In genomic region chr20:25314497-25315417, GRCh38 we compare ENCODE assay signal across 17 cellular contexts.
A peak's percentile ranks its signal among the peaks of the same experiment; 100 is the strongest.
DNase-seq lines count a peak whose midpoint lies in the region; ATAC-seq, FAIRE-seq and TF ChIP-seq lines count a peak whose summit lies in the region.
"Had no signal": no experiment of that assay in that cellular context is flagged by ENCODE, and none has a peak within 500 bp of the region (broad histone marks: within the 10 kb centered on the region; RNA-seq: fewer than 3 reads in every experiment).

No MANE protein-coding gene starts in this region.

- H3K27ac ChIP-seq in HepG2 (ENCODE audit: extremely low read length, insufficient read depth, low read length): no peak overlapping the region
- H3K27ac ChIP-seq in thyroid gland: peak overlapping the region in 1 of 3 donors; percentile 20
- H3K27ac ChIP-seq in smooth muscle cell (ENCODE audit: low read depth): no peak overlapping the region
- H3K27ac ChIP-seq: heart right ventricle, left ventricle myocardium inferior had no signal

- 92% methylated on average over 17 of the region's 17 CpGs for WGBS in HepG2 (ENCODE audit: low lambda C conversion rate)
- 95 to 97% methylated on average over 13 to 17 of the region's 17 CpGs for WGBS in thyroid gland, 2 donors
- WGBS in smooth muscle cell (ENCODE audit: low lambda C conversion rate): 92% methylated on average over 17 of the region's 17 CpGs

- ATAC-seq in T-helper 17 cell (no peak), HepG2 (no peak), HG03025 (IDR thresholded peaks at IDR 0.05; ENCODE audit: low FRiP score, unreplicated experiment) (no peak)
- ATAC-seq: activated T-helper 17 cell treated with anti-CD3 and anti-CD28 coated beads, Interleukin-2, amount 50 U/mL, for 72 hours; heart right ventricle had no signal

- in situ Hi-C loops in HepG2 (cut with HindIII; ENCODE audit: extremely low pct_ligation_motif_present, low pct_unique_long_range_greater_than_20kb): loop anchor here (25.0 kb wide), 1 partner anchor 348 kb away; no protein-coding TSS in a partner anchor

- H3K4me3 ChIP-seq in HepG2 (replicated peaks in 1 of 3; ENCODE audit: insufficient read depth in 1 of 3, low read depth in 2 of 3, low read length in 3 of 3) (no peak overlapping the region), thyroid gland (replicated peaks in 1 of 3) (no peak overlapping the region), smooth muscle cell (no peak overlapping the region)
- H3K4me3 ChIP-seq: HAP-1, heart right ventricle, left ventricle myocardium inferior, skin epidermis had no signal

- H3K9ac ChIP-seq in HepG2 (ENCODE audit: insufficient read depth, low read depth, low read length) (no peak overlapping the region), smooth muscle cell (ENCODE audit: low read depth) (no peak overlapping the region)

- DNase-seq in activated CD8-positive, alpha-beta memory T cell treated with anti-CD3 and anti-CD28 coated beads, Interleukin-2, amount 50 U/mL, for 4 hours: peak; percentile 0
- no peak for DNase-seq in activated CD8-positive, alpha-beta memory T cell treated with anti-CD3 and anti-CD28 coated beads for 24 hours
- DNase-seq in T-helper 17 cell (no peak), HepG2 (ENCODE audit: low spot score) (no peak), thyroid gland (peak; percentile 0 to 2), smooth muscle cell (lab: John Stamatoyannopoulos, UW; ENCODE audit: unreplicated experiment) (no peak)
- DNase-seq in stimulated activated CD4-positive, alpha-beta T cell treated with anti-CD3 and anti-CD28 coated beads, Interleukin-4, amount 100 ng/mL, for 24 hours: no peak
- DNase-seq: activated CD4-positive, alpha-beta T cell treated with anti-CD3 and anti-CD28 coated beads, Interleukin-2, amount 50 U/mL, for 1 hour; left ventricle myocardium inferior; NCI-H2171; substantia nigra; SW 1271 had no signal

- intact Hi-C loops in HepG2 (cut with micrococcal nuclease; ENCODE audit: unreplicated experiment) (no loop called here), thyroid gland (cut with DNase I) (no loop called here)

- H3K36me3 ChIP-seq in HepG2 (replicated peaks in 1 of 2; ENCODE audit: control insufficient read depth in 1 of 2, insufficient read depth in 2 of 2, low read length in 2 of 2) (peaks cover 9 to 20% of the 10 kb centered on the region in 2 experiments; a peak in 4 of 5 replicates), thyroid gland (peaks cover 0 to 5% of the 10 kb centered on the region in 2 donors), smooth muscle cell (ENCODE audit: low read depth) (no peaks in the 10 kb centered on the region)

- H3K79me2 ChIP-seq in HepG2 (ENCODE audit: insufficient read depth, low read length) (no peaks in the 10 kb centered on the region), smooth muscle cell (ENCODE audit: low read depth) (no peaks in the 10 kb centered on the region)

- H3K4me3 Mint-ChIP-seq in T-helper 17 cell: no peak overlapping the region
- H3K4me3 Mint-ChIP-seq: activated T-helper 17 cell treated with anti-CD3 and anti-CD28 coated beads, Interleukin-2, amount 50 U/mL, for 72 hours had no signal

- no peak for TF ChIP-seq RAD21 in HepG2 (CRISPR knock-in tag; IDR thresholded peaks at IDR 0.05)

- TF ChIP-seq CTCF in HepG2 (CRISPR knock-in tag; IDR thresholded peaks at IDR 0.05) (no peak), thyroid gland (IDR thresholded peaks at IDR 0.05) (no peak), smooth muscle cell (IDR thresholded peaks at IDR 0.05; ENCODE audit: borderline replicate concordance, insufficient read depth, poor library complexity, severe bottlenecking) (no peak)

- FAIRE-seq in HepG2 (lab: Jason Lieb, UNC): no peak

- CTCF ChIA-PET in HepG2 (lab: Yijun Ruan, JAX; ENCODE audit: low intra/inter-chr PET ratio, low total read pairs): interaction anchor here (2.0 kb wide), 1 partner anchor 84 kb away, joined by 12 read pairs; no protein-coding TSS in a partner anchor

- no peaks in the 10 kb centered on the region; the same call in 1 of the 2 replicates for H4K20me1 ChIP-seq in HepG2 (ENCODE audit: insufficient read depth, low read length)
- peaks cover 7% of the 10 kb centered on the region for H4K20me1 ChIP-seq in smooth muscle cell (ENCODE audit: low read depth)

- H3K4me1 Mint-ChIP-seq in T-helper 17 cell: peaks cover 17% of the 10 kb centered on the region

- H2AFZ ChIP-seq in HepG2 (ENCODE audit: low read length) (no peak overlapping the region), smooth muscle cell (ENCODE audit: low read depth) (no peak overlapping the region)

- H3K27ac Mint-ChIP-seq in T-helper 17 cell: peak overlapping the region; percentile 82

- H3K36me3 Mint-ChIP-seq in T-helper 17 cell (ENCODE audit: low read depth): peaks cover 2% of the 10 kb centered on the region

- TF ChIP-seq EP300 in HepG2 (IDR thresholded peaks at IDR 0.05; ENCODE audit: low read depth in 2 of 2, low read length in 2 of 2) (no peak), HepG2 (CRISPR knock-in tag; IDR thresholded peaks at IDR 0.05; ENCODE audit: borderline replicate concordance) (no peak)

- H3F3A ChIP-seq in smooth muscle cell (ENCODE audit: low read depth): no peaks in the 10 kb centered on the region

- no peak overlapping the region for H3K4me2 ChIP-seq in HepG2 (ENCODE audit: low read depth, low read length)
- H3K4me2 ChIP-seq in smooth muscle cell: no peak overlapping the region

- POLR2A ChIA-PET in HepG2 (lab: Yijun Ruan, JAX): interaction anchor here (0.9 kb wide), 1 partner anchor 63 kb away, joined by 3 read pairs; no protein-coding TSS in a partner anchor

- H3K9me3 ChIP-seq in T-helper 17 cell (ENCODE audit: control insufficient read depth, low read length, poor library complexity, severe bottlenecking) (no peaks in the 10 kb centered on the region), HepG2 (ENCODE audit: low read length) (no peaks in the 10 kb centered on the region), thyroid gland (no peaks in the 10 kb centered on the region), smooth muscle cell (replicated peaks; ENCODE audit: low read depth) (no peaks in the 10 kb centered on the region)
- H3K9me3 ChIP-seq: HAP-1, heart right ventricle, left ventricle myocardium inferior had no signal

- BruUV-seq in HepG2 (replicated peaks; lab: Mats Ljungman, UMichigan): no TSS peak

- no peaks in the 10 kb centered on the region for H3K27me3 Mint-ChIP-seq in T-helper 17 cell
- H3K27me3 Mint-ChIP-seq: activated T-helper 17 cell treated with anti-CD3 and anti-CD28 coated beads, Interleukin-2, amount 50 U/mL, for 72 hours had no signal

- TF ChIP-seq POLR2A in HepG2 (IDR thresholded peaks at IDR 0.05; ENCODE audit: insufficient read depth in 1 of 2, low read depth in 2 of 2, low read length in 2 of 2) (no peak), thyroid gland (IDR thresholded peaks at IDR 0.05) (no peak)

- H3K27me3 ChIP-seq in HepG2 (ENCODE audit: control insufficient read depth in 1 of 2, insufficient read depth in 2 of 2, low read length in 2 of 2): no peaks in the 10 kb centered on the region
- no peaks in the 10 kb centered on the region for H3K27me3 ChIP-seq in thyroid gland
- no peaks in the 10 kb centered on the region for H3K27me3 ChIP-seq in smooth muscle cell (ENCODE audit: low read depth)
- H3K27me3 ChIP-seq: heart right ventricle had no signal

- peaks cover 21% of the 10 kb centered on the region for H3K4me1 ChIP-seq in HepG2 (ENCODE audit: insufficient read depth, low read length)
- H3K4me1 ChIP-seq in thyroid gland: peaks cover 20 to 24% of the 10 kb centered on the region in 2 donors
- peaks cover 3% of the 10 kb centered on the region for H3K4me1 ChIP-seq in smooth muscle cell (ENCODE audit: low read depth)
- H3K4me1 ChIP-seq: HAP-1 had no signal

TF ChIP-seq in HepG2, 621 proteins besides CTCF, POLR2A, EP300 and RAD21:
- TF ChIP-seq, protein P1, sequence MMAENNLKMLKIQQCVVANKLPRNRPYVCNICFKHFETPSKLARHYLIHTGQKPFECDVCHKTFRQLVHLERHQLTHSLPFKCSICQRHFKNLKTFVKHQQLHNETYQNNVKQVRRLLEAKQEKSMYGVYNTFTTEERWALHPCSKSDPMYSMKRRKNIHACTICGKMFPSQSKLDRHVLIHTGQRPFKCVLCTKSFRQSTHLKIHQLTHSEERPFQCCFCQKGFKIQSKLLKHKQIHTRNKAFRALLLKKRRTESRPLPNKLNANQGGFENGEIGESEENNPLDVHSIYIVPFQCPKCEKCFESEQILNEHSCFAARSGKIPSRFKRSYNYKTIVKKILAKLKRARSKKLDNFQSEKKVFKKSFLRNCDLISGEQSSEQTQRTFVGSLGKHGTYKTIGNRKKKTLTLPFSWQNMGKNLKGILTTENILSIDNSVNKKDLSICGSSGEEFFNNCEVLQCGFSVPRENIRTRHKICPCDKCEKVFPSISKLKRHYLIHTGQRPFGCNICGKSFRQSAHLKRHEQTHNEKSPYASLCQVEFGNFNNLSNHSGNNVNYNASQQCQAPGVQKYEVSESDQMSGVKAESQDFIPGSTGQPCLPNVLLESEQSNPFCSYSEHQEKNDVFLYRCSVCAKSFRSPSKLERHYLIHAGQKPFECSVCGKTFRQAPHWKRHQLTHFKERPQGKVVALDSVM (CRISPR knock-in tag; IDR thresholded peaks at IDR 0.05): peak; percentile 87
- TF ChIP-seq MAFF (IDR thresholded peaks at IDR 0.05; ENCODE audit: low read depth, low read length) (0 out of 2 replicates have a peak, but pooled peaks have one; percentile 40), MAFK (conservative IDR thresholded peaks at IDR 0.05 in 1 of 2, IDR thresholded peaks at IDR 0.05 in 1 of 2; ENCODE audit: low read length in 2 of 2) (peak; percentile 62 to 70; a peak in 3 of 4 replicates), XRCC5 (optimal IDR thresholded peaks at IDR 0.05; ENCODE audit: low read length) (peak; percentile 18), ZNF441 (CRISPR knock-in tag; IDR thresholded peaks at IDR 0.05; ENCODE audit: borderline replicate concordance) (no peak)
- TF ChIP-seq, protein P2, sequence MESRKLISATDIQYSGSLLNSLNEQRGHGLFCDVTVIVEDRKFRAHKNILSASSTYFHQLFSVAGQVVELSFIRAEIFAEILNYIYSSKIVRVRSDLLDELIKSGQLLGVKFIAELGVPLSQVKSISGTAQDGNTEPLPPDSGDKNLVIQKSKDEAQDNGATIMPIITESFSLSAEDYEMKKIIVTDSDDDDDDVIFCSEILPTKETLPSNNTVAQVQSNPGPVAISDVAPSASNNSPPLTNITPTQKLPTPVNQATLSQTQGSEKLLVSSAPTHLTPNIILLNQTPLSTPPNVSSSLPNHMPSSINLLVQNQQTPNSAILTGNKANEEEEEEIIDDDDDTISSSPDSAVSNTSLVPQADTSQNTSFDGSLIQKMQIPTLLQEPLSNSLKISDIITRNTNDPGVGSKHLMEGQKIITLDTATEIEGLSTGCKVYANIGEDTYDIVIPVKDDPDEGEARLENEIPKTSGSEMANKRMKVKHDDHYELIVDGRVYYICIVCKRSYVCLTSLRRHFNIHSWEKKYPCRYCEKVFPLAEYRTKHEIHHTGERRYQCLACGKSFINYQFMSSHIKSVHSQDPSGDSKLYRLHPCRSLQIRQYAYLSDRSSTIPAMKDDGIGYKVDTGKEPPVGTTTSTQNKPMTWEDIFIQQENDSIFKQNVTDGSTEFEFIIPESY (CRISPR knock-in tag; IDR thresholded peaks at IDR 0.05): peak; percentile 76
TF ChIP-seq in HepG2: peak in this region for 5.

Comparison
In these comparisons a context has a peak if more than half of its experiments do, and no peak if none do; other contexts are left out.
1. DNase-seq: peak in activated CD8-positive, alpha-beta memory T cell treated with anti-CD3 and anti-CD28 coated beads, Interleukin-2, amount 50 U/mL, for 4 hours (single experiment) and thyroid gland (2 of 2); none in activated CD8-positive, alpha-beta memory T cell treated with anti-CD3 and anti-CD28 coated beads for 24 hours (single experiment), T-helper 17 cell (0 of 3), HepG2 (single experiment), smooth muscle cell (single experiment) and stimulated activated CD4-positive, alpha-beta T cell treated with anti-CD3 and anti-CD28 coated beads, Interleukin-4, amount 100 ng/mL, for 24 hours (single experiment).